In the genomic region with DNA sequence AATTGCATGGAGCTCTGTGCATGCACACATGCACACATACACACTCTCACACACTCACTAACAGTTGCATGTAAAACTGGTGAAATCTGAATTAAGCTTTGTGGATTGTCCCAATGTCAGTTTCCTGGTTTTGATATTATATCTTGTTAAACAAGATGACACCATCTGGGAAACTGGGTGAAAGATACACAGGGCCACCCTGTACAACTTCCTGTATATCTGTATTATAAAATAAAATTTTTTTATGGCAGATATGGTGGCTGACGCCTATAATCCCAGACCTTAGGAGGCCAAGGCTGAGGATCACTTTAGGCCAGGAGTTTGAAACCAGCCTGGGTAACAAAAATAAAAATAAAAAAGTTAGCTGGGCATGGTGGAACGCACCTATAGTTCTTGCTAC, we compare ENCODE assay signal across 35 cellular contexts.
"Had no signal": no experiment of that assay in that cellular context is flagged by ENCODE, and none has a peak within 500 bp of the region (broad histone marks: within the 10 kb centered on the region; RNA-seq: fewer than 3 reads in every experiment).

No MANE protein-coding gene starts in this region.

- FAIRE-seq: K562, RCC 7860 had no signal

- DNase-seq: Kasumi-1, KG1, MG63, MV-4-11, NCI-H1092 treated with DMSO at 0.1 percent for 48 hours, NCI-H1105 treated with DMSO at 0.1 percent for 48 hours, NCI-H1417, NCI-H1436, NCI-H146, NCI-H1694, NCI-H187, NCI-H1930, NCI-H2029 treated with DMSO at 0.1 percent for 48 hours, NCI-H2081 treated with DMSO at 0.1 percent for 48 hours, NCI-H2107, NCI-H2171, NCI-H226, NCI-H446 treated with DMSO at 0.1 percent for 48 hours, NCI-H510A, NCI-H524, NCI-H526, NCI-H69, NCI-H748 treated with DMSO at 0.1 percent for 48 hours, NCI-H82, SHP77, SIG-M5, SJCRH30 had no signal

- ATAC-seq: K562, Panc1, Right ventricle myocardium inferior, SK-N-SH treated with all-trans-retinoic acid at 6 μM for 48 hours had no signal

- H3K9me3 ChIP-seq: MG63, SJCRH30 had no signal

- H3K27me3 ChIP-seq: MG63, SJCRH30 had no signal

- H3K4me3 ChIP-seq: K562, MG63, PC-9, SJCRH30, SK-N-MC had no signal

- H3K36me3 ChIP-seq: MG63, SJCRH30 had no signal

- H3K4me1 ChIP-seq: SJCRH30 had no signal

- H3K27ac ChIP-seq: PC-9, RWPE1, SJCRH30, SK-N-MC had no signal
